In the genomic region with DNA sequence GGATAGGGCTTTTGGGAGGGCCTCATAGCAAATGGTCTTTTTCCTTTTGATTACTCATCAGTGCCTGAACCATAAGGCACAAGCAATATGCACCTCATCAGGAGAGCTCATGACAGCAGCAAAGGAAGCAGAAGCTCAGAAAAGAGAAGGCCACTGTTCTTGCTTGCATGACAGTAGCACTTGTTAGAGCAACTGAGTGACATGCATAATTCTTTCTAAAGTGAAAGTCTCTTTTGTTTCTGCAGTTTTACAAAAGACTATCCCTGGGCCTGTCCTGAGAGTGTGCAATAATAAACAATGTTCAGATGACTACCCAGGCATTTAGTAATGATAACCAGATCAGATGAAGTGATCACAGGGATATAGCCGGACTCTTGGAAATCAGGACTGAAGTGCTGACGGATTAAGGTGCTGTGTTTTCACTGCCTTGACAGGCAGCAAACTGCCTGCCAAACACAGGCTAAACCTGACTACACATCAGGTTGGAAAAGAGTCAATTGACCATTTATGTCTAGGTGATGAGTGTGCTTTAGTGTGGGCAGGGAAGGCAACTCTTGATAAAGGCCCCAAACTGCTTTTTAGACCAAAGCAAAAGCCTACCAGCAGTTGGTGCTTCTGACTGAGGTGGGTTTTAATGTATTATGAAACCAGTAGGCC, we compare ENCODE assay signal across 22 cellular contexts.
"Had no signal": no experiment of that assay in that cellular context is flagged by ENCODE, and none has a peak within 500 bp of the region (broad histone marks: within the 10 kb centered on the region; RNA-seq: fewer than 3 reads in every experiment).

No MANE protein-coding gene starts in this region.

- H3K9me3 ChIP-seq: gastrocnemius medialis, lower lobe of right lung, prostate gland, vagina had no signal

- ATAC-seq: activated CD8-positive, alpha-beta T cell treated with anti-CD3 and anti-CD28 coated beads for 36 hours; activated naive CD4-positive, alpha-beta T cell treated with anti-CD3 and anti-CD28 coated beads, Interleukin-2, amount 50 U/mL, for 72 hours; activated T-cell treated with anti-CD3 and anti-CD28 coated beads, Interleukin-2, amount 50 U/mL, for 4 hours; gastrocnemius medialis; left lobe of liver; lower lobe of right lung; mucosa of descending colon; natural killer cell treated with Interleukin-12 subunit alpha and Interleukin-12 subunit beta and Interleukin-15 and Interleukin-18, amount 100 ng/mL, for 72 hours had no signal

- DNase-seq: activated B cell treated with CpG ODN at 0.5 μM for 24 hours; activated CD4-positive, alpha-beta T cell treated with anti-CD3 and anti-CD28 coated beads, Interleukin-2, amount 50 U/mL, for 1 hour; activated CD8-positive, alpha-beta T cell treated with anti-CD3 and anti-CD28 coated beads for 36 hours; activated T-cell treated with anti-CD3 and anti-CD28 coated beads, Interleukin-2, amount 50 U/mL, for 4 hours; colonic mucosa; effector CD8-positive, alpha-beta T cell; gastrocnemius medialis; immature natural killer cell; lower lobe of right lung; mesendoderm; mucosa of descending colon; stimulated activated CD4-positive, alpha-beta T cell treated with anti-CD3 and anti-CD28 coated beads, Interleukin-15, amount 100 ng/mL, for 24 hours; stimulated activated CD4-positive, alpha-beta T cell treated with anti-CD3 and anti-CD28 coated beads, Interleukin-2, amount 100 ng/mL, for 24 hours; stimulated activated naive CD4-positive, alpha-beta T cell treated with Interleukin-2 at 50 U/mL for 16 hours; T-helper 1 cell had no signal

- H3K27me3 ChIP-seq: colonic mucosa, gastrocnemius medialis, vagina had no signal

- H3K4me3 ChIP-seq: colonic mucosa, gastrocnemius medialis, lower lobe of right lung, mucosa of descending colon, prostate gland, smooth muscle cell, vagina had no signal

- H3K4me1 ChIP-seq: colonic mucosa, gastrocnemius medialis, lower lobe of right lung, prostate gland had no signal

- H3K36me3 ChIP-seq: colonic mucosa, gastrocnemius medialis, lower lobe of right lung, prostate gland, vagina had no signal

- H3K27ac ChIP-seq: colonic mucosa, epithelial cell of prostate, gastrocnemius medialis, lower lobe of right lung, prostate gland, vagina had no signal

- H3K4me2 ChIP-seq: smooth muscle cell had no signal
